ENCODE assay signal across 1 cellular context in genomic region chr6:107459283-107460073, GRCh38.
A peak's percentile ranks its signal among the peaks of the same experiment; 100 is the strongest.
TF ChIP-seq lines count a peak whose summit lies in the region.

A gene with protein sequence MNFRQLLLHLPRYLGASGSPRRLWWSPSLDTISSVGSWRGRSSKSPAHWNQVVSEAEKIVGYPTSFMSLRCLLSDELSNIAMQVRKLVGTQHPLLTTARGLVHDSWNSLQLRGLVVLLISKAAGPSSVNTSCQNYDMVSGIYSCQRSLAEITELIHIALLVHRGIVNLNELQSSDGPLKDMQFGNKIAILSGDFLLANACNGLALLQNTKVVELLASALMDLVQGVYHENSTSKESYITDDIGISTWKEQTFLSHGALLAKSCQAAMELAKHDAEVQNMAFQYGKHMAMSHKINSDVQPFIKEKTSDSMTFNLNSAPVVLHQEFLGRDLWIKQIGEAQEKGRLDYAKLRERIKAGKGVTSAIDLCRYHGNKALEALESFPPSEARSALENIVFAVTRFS (minus strand): TSS chr6:107459564. CDS start chr6:107459285, 279 bp downstream.

TF ChIP-seq in K562, 482 proteins besides CTCF, POLR2A, EP300 and RAD21 (continued from another document and continues in another):
- TF ChIP-seq, protein P1, sequence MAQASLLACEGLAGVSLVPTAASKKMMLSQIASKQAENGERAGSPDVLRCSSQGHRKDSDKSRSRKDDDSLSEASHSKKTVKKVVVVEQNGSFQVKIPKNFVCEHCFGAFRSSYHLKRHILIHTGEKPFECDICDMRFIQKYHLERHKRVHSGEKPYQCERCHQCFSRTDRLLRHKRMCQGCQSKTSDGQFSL (CRISPR knock-in tag; IDR thresholded peaks at IDR 0.05), result 0 out of 2 replicates have a peak, but pooled peaks have one; percentile 40
- TF ChIP-seq, protein P1 (tag; IDR thresholded peaks at IDR 0.05), result no peak
- TF ChIP-seq POLR2AphosphoS5 (IDR thresholded peaks at IDR 0.05; ENCODE audit: control insufficient read depth, insufficient read depth, low read depth, low read length) (peak; percentile 88), ZNF239 (CRISPR knock-in tag; IDR thresholded peaks at IDR 0.05) (no peak), TAF15 (IDR thresholded peaks at IDR 0.05; ENCODE audit: low read depth, low read length) (no peak), TARDBP (IDR thresholded peaks at IDR 0.05) (no peak), ZFP36 (IDR thresholded peaks at IDR 0.05; ENCODE audit: low read depth, low read length, partially characterized antibody) (no peak), BRF1 (IDR thresholded peaks at IDR 0.05; ENCODE audit: borderline replicate concordance, extremely low read depth, insufficient read length) (no peak), MYC (IDR thresholded peaks at IDR 0.05; ENCODE audit: low read depth, low read length) (0 out of 2 replicates have a peak, but pooled peaks have one; percentile 24), MYC (CRISPR knock-in tag; IDR thresholded peaks at IDR 0.05; ENCODE audit: borderline replicate concordance, low read depth) (peak; percentile 45; the same call in 1 of the 2 replicates), FOSL1 (tag; conservative IDR thresholded peaks at IDR 0.05) (no peak), ZNF24 (IDR thresholded peaks at IDR 0.05) (peak; percentile 49; the same call in 1 of the 2 replicates), HBP1 (CRISPR knock-in tag; IDR thresholded peaks at IDR 0.05) (no peak), ETV5 (CRISPR knock-in tag; IDR thresholded peaks at IDR 0.05; ENCODE audit: low read depth) (peak; percentile 45; the same call in 1 of the 2 replicates), ETS2 (tag; IDR thresholded peaks at IDR 0.05; ENCODE audit: borderline replicate concordance, poor library complexity, severe bottlenecking) (no peak), ESRRA (IDR thresholded peaks at IDR 0.05; ENCODE audit: borderline replicate concordance, low read depth) (peak; percentile 88), NELFE (IDR thresholded peaks at IDR 0.05; ENCODE audit: insufficient read depth, insufficient read length) (no peak), RREB1 (CRISPR knock-in tag; IDR thresholded peaks at IDR 0.05) (no peak), GATA2 (CRISPR knock-in tag; IDR thresholded peaks at IDR 0.05) (no peak), ZNF785 (CRISPR knock-in tag; IDR thresholded peaks at IDR 0.05) (no peak), ZNF778 (CRISPR knock-in tag; IDR thresholded peaks at IDR 0.05) (no peak), ZFPM2 (CRISPR knock-in tag; IDR thresholded peaks at IDR 0.05) (peak; percentile 74; the same call in 1 of the 2 replicates), FOXP4 (CRISPR knock-in tag; IDR thresholded peaks at IDR 0.05; ENCODE audit: borderline replicate concordance) (no peak), DDX20 (tag; IDR thresholded peaks at IDR 0.05; ENCODE audit: low read depth) (no peak), PTRF (tag; IDR thresholded peaks at IDR 0.05) (no peak), POLR2AphosphoS2 (IDR thresholded peaks at IDR 0.05; ENCODE audit: low read length) (no peak; the same call in 1 of the 2 replicates), RB1 (IDR thresholded peaks at IDR 0.05; ENCODE audit: low read depth) (peak; percentile 32), FOXA1 (IDR thresholded peaks at IDR 0.05; ENCODE audit: borderline replicate concordance) (no peak), KLF16 (IDR thresholded peaks at IDR 0.05) (peak; percentile 51; the same call in 1 of the 2 replicates), ZNF347 (CRISPR knock-in tag; IDR thresholded peaks at IDR 0.05; ENCODE audit: low read depth) (no peak), TEAD4 (IDR thresholded peaks at IDR 0.05; ENCODE audit: low read length) (peak; percentile 86), TEAD4 (CRISPR knock-in tag; IDR thresholded peaks at IDR 0.05; ENCODE audit: borderline replicate concordance) (peak; percentile 44; the same call in 1 of the 2 replicates)
- TF ChIP-seq, protein P2, sequence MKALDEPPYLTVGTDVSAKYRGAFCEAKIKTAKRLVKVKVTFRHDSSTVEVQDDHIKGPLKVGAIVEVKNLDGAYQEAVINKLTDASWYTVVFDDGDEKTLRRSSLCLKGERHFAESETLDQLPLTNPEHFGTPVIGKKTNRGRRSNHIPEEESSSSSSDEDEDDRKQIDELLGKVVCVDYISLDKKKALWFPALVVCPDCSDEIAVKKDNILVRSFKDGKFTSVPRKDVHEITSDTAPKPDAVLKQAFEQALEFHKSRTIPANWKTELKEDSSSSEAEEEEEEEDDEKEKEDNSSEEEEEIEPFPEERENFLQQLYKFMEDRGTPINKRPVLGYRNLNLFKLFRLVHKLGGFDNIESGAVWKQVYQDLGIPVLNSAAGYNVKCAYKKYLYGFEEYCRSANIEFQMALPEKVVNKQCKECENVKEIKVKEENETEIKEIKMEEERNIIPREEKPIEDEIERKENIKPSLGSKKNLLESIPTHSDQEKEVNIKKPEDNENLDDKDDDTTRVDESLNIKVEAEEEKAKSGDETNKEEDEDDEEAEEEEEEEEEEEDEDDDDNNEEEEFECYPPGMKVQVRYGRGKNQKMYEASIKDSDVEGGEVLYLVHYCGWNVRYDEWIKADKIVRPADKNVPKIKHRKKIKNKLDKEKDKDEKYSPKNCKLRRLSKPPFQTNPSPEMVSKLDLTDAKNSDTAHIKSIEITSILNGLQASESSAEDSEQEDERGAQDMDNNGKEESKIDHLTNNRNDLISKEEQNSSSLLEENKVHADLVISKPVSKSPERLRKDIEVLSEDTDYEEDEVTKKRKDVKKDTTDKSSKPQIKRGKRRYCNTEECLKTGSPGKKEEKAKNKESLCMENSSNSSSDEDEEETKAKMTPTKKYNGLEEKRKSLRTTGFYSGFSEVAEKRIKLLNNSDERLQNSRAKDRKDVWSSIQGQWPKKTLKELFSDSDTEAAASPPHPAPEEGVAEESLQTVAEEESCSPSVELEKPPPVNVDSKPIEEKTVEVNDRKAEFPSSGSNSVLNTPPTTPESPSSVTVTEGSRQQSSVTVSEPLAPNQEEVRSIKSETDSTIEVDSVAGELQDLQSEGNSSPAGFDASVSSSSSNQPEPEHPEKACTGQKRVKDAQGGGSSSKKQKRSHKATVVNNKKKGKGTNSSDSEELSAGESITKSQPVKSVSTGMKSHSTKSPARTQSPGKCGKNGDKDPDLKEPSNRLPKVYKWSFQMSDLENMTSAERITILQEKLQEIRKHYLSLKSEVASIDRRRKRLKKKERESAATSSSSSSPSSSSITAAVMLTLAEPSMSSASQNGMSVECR (CRISPR knock-in tag; IDR thresholded peaks at IDR 0.05), result peak; percentile 65; the same call in 1 of the 2 replicates
